In genomic region chr1:15287035-15287434, GRCh38 we compare ENCODE assay signal across 35 cellular contexts. TPM values are rescaled to one million over a fixed set of nuclear protein-coding genes. Genes with fewer than 3 reads are reported as not detected.
"Had no signal": no experiment of that assay in that cellular context is flagged by ENCODE, and none has a peak within 500 bp of the region (broad histone marks: within the 10 kb centered on the region; RNA-seq: fewer than 3 reads in every experiment).

No MANE protein-coding gene starts in this region.

- H3K27me3 ChIP-seq: brain microvascular endothelial cell had no signal

- ATAC-seq: activated CD8-positive, alpha-beta T cell treated with anti-CD3 and anti-CD28 coated beads for 36 hours; activated T-cell treated with anti-CD3 and anti-CD28 coated beads, Interleukin-2, amount 50 U/mL, for 72 hours; activated T-helper 17 cell treated with anti-CD3 and anti-CD28 coated beads, Interleukin-2, amount 50 U/mL, for 72 hours had no signal

- FAIRE-seq: RCC 7860 had no signal

- H3K4me2 ChIP-seq: KMS-11, PC-9 had no signal

- H3K27ac ChIP-seq: brain microvascular endothelial cell, KMS-11, PC-9, RWPE1 had no signal

- H3K4me3 ChIP-seq: PC-9 had no signal

- DNase-seq: activated CD4-positive, alpha-beta T cell treated with anti-CD3 and anti-CD28 coated beads, Interleukin-2, amount 10 ng/mL, durations not matched to agents 24 days and 14 days; activated CD4-positive, alpha-beta T cell treated with anti-CD3 and anti-CD28 coated beads, Interleukin-2, amount 50 U/mL, for 4 hours; activated CD8-positive, alpha-beta T cell treated with anti-CD3 and anti-CD28 coated beads for 36 hours; activated effector memory CD4-positive, alpha-beta T cell treated with anti-CD3 and anti-CD28 coated beads, Interleukin-2, amount 50 U/mL, for 16 hours; activated naive CD4-positive, alpha-beta T cell; activated naive CD4-positive, alpha-beta T cell treated with anti-CD3 and anti-CD28 coated beads, Interleukin-2, amount 50 U/mL, for 16 hours; activated naive CD8-positive, alpha-beta T cell treated with anti-CD3 and anti-CD28 coated beads for 36 hours; activated T-cell treated with anti-CD3 and anti-CD28 coated beads, Interleukin-2, amount 50 U/mL, for 1 hour; activated T-cell treated with anti-CD3 and anti-CD28 coated beads, Interleukin-2, amount 50 U/mL, for 72 hours; amniotic stem cell; aorta; brain microvascular endothelial cell; central memory CD4-positive, alpha-beta T cell; MM.1S; MV-4-11; NCI-H1092; NCI-H1417; NCI-H146; NCI-H187; NCI-H2081 treated with DMSO at 0.1 percent for 48 hours; NCI-H226; NCI-H446 treated with DMSO at 0.1 percent for 48 hours; NCI-H524; NCI-H69; NCI-H82; NK-92 treated with Interleukin-12 subunit alpha and Interleukin-12 subunit beta, amount 100 ng/mL, for 24 hours; PC-9; Right ventricle myocardium superior; SW 1271; T1000 had no signal

- H3K36me3 ChIP-seq: brain microvascular endothelial cell had no signal

RNA-seq across cellular contexts. Expression of gene FHAD1, which starts 40.0 kb away (rescaled TPM):
- total RNA-seq: activated CD4-positive, alpha-beta T cell treated with anti-CD3 and anti-CD28 coated beads, Interleukin-2, amount 10 ng/mL, durations not matched to agents 24 days and 14 days; activated T-helper 17 cell treated with anti-CD3 and anti-CD28 coated beads, Interleukin-2, amount 50 U/mL, for 72 hours; Right ventricle myocardium superior; T-helper 1 cell treated with Interleukin-12 subunit alpha and Interleukin-12 subunit beta and Interleukin-4 antibody, amounts not matched to agents 30 ng/mL and 1 ng/mL, for 36 hours had no signal
